Comparison of ENCODE assay signal across 1 cellular context in the genomic region with DNA sequence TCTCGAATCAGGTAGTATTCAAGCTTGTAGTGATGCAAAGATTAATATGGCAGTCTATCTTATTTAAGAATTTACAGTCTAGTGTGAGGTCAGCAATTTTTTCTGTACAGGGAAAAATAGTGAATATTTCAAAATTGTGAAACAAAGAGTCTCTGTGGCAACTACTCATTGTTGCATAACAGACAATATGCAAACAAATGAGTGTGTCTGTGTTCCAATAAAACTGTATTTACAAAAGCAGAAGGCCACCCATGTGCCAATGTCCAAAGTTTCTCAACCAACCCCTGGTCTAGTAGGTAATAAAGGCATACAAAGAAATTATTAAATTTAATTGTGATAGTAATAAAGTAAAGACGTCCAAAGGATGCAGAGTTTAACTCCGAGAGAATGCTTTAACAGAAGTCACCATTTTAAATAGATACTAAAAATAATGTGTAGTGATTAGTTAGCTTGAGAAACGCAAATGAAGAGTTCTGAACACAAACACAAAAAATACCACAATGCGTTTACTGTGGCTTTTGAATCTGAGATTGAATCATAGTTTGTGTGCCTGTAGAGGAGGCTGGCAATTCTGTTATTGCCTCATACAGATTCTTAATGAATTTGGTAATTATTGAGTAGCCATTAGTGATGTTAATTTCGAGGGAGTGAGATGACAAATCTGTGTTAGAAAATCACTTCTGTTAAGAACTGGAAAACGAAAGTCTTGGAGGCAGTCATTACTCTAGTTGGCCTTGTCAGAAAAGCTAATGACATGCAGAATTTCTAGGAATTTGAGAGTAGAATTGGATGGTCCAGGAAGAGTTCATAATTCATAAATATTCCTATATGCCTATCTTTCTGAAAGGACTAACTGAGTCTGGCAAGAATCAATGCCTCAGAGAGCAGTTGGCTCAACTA.
TF ChIP-seq lines count a peak whose summit lies in the region.

No MANE protein-coding gene starts in this region.

TF ChIP-seq in HepG2, 621 proteins besides CTCF, POLR2A, EP300 and RAD21 (continued from another document and continues in another):
- TF ChIP-seq, protein P1, sequence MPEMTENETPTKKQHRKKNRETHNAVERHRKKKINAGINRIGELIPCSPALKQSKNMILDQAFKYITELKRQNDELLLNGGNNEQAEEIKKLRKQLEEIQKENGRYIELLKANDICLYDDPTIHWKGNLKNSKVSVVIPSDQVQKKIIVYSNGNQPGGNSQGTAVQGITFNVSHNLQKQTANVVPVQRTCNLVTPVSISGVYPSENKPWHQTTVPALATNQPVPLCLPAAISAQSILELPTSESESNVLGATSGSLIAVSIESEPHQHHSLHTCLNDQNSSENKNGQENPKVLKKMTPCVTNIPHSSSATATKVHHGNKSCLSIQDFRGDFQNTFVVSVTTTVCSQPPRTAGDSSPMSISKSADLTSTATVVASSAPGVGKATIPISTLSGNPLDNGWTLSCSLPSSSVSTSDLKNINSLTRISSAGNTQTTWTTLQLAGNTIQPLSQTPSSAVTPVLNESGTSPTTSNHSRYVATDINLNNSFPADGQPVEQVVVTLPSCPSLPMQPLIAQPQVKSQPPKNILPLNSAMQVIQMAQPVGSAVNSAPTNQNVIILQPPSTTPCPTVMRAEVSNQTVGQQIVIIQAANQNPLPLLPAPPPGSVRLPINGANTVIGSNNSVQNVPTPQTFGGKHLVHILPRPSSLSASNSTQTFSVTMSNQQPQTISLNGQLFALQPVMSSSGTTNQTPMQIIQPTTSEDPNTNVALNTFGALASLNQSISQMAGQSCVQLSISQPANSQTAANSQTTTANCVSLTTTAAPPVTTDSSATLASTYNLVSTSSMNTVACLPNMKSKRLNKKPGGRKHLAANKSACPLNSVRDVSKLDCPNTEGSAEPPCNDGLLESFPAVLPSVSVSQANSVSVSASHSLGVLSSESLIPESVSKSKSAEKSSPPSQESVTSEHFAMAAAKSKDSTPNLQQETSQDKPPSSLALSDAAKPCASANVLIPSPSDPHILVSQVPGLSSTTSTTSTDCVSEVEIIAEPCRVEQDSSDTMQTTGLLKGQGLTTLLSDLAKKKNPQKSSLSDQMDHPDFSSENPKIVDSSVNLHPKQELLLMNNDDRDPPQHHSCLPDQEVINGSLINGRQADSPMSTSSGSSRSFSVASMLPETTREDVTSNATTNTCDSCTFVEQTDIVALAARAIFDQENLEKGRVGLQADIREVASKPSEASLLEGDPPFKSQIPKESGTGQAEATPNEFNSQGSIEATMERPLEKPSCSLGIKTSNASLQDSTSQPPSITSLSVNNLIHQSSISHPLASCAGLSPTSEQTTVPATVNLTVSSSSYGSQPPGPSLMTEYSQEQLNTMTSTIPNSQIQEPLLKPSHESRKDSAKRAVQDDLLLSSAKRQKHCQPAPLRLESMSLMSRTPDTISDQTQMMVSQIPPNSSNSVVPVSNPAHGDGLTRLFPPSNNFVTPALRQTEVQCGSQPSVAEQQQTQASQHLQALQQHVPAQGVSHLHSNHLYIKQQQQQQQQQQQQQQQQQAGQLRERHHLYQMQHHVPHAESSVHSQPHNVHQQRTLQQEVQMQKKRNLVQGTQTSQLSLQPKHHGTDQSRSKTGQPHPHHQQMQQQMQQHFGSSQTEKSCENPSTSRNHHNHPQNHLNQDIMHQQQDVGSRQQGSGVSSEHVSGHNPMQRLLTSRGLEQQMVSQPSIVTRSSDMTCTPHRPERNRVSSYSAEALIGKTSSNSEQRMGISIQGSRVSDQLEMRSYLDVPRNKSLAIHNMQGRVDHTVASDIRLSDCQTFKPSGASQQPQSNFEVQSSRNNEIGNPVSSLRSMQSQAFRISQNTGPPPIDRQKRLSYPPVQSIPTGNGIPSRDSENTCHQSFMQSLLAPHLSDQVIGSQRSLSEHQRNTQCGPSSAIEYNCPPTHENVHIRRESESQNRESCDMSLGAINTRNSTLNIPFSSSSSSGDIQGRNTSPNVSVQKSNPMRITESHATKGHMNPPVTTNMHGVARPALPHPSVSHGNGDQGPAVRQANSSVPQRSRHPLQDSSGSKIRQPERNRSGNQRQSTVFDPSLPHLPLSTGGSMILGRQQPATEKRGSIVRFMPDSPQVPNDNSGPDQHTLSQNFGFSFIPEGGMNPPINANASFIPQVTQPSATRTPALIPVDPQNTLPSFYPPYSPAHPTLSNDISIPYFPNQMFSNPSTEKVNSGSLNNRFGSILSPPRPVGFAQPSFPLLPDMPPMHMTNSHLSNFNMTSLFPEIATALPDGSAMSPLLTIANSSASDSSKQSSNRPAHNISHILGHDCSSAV (CRISPR knock-in tag; IDR thresholded peaks at IDR 0.05; ENCODE audit: borderline replicate concordance): no peak
- 0 out of 2 replicates have a peak, but pooled peaks have one; percentile 51 for TF ChIP-seq ZNF280D (CRISPR knock-in tag; IDR thresholded peaks at IDR 0.05)
- TF ChIP-seq, protein P2, sequence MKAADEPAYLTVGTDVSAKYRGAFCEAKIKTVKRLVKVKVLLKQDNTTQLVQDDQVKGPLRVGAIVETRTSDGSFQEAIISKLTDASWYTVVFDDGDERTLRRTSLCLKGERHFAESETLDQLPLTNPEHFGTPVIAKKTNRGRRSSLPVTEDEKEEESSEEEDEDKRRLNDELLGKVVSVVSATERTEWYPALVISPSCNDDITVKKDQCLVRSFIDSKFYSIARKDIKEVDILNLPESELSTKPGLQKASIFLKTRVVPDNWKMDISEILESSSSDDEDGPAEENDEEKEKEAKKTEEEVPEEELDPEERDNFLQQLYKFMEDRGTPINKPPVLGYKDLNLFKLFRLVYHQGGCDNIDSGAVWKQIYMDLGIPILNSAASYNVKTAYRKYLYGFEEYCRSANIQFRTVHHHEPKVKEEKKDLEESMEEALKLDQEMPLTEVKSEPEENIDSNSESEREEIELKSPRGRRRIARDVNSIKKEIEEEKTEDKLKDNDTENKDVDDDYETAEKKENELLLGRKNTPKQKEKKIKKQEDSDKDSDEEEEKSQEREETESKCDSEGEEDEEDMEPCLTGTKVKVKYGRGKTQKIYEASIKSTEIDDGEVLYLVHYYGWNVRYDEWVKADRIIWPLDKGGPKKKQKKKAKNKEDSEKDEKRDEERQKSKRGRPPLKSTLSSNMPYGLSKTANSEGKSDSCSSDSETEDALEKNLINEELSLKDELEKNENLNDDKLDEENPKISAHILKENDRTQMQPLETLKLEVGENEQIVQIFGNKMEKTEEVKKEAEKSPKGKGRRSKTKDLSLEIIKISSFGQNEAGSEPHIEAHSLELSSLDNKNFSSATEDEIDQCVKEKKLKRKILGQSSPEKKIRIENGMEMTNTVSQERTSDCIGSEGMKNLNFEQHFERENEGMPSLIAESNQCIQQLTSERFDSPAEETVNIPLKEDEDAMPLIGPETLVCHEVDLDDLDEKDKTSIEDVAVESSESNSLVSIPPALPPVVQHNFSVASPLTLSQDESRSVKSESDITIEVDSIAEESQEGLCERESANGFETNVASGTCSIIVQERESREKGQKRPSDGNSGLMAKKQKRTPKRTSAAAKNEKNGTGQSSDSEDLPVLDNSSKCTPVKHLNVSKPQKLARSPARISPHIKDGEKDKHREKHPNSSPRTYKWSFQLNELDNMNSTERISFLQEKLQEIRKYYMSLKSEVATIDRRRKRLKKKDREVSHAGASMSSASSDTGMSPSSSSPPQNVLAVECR (CRISPR knock-in tag; IDR thresholded peaks at IDR 0.05; ENCODE audit: borderline replicate concordance): no peak
- TF ChIP-seq, protein P3, sequence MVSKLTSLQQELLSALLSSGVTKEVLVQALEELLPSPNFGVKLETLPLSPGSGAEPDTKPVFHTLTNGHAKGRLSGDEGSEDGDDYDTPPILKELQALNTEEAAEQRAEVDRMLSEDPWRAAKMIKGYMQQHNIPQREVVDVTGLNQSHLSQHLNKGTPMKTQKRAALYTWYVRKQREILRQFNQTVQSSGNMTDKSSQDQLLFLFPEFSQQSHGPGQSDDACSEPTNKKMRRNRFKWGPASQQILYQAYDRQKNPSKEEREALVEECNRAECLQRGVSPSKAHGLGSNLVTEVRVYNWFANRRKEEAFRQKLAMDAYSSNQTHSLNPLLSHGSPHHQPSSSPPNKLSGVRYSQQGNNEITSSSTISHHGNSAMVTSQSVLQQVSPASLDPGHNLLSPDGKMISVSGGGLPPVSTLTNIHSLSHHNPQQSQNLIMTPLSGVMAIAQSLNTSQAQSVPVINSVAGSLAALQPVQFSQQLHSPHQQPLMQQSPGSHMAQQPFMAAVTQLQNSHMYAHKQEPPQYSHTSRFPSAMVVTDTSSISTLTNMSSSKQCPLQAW (CRISPR knock-in tag; IDR thresholded peaks at IDR 0.05): no peak
- TF ChIP-seq MLXIP (CRISPR knock-in tag; IDR thresholded peaks at IDR 0.05; ENCODE audit: borderline replicate concordance): 0 out of 2 replicates have a peak, but pooled peaks have one; percentile 24
- no peak for TF ChIP-seq CBX2 (IDR thresholded peaks at IDR 0.05; ENCODE audit: low read depth, low read length)
- no peak for TF ChIP-seq CBX2 (CRISPR knock-in tag; IDR thresholded peaks at IDR 0.05; ENCODE audit: low read depth)
- peak; percentile 94 for TF ChIP-seq HMG20A (CRISPR knock-in tag; IDR thresholded peaks at IDR 0.05; ENCODE audit: borderline replicate concordance)
- TF ChIP-seq, protein P4, sequence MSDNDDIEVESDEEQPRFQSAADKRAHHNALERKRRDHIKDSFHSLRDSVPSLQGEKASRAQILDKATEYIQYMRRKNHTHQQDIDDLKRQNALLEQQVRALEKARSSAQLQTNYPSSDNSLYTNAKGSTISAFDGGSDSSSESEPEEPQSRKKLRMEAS (IDR thresholded peaks at IDR 0.05): peak; percentile 60; the same call in 1 of the 2 replicates
- TF ChIP-seq, protein P5, sequence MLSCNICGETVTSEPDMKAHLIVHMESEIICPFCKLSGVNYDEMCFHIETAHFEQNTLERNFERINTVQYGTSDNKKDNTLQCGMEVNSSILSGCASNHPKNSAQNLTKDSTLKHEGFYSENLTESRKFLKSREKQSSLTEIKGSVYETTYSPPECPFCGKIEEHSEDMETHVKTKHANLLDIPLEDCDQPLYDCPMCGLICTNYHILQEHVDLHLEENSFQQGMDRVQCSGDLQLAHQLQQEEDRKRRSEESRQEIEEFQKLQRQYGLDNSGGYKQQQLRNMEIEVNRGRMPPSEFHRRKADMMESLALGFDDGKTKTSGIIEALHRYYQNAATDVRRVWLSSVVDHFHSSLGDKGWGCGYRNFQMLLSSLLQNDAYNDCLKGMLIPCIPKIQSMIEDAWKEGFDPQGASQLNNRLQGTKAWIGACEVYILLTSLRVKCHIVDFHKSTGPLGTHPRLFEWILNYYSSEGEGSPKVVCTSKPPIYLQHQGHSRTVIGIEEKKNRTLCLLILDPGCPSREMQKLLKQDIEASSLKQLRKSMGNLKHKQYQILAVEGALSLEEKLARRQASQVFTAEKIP (CRISPR knock-in tag; IDR thresholded peaks at IDR 0.05; ENCODE audit: borderline replicate concordance): no peak
- no peak; the same call in 1 of the 2 replicates for TF ChIP-seq ATM (IDR thresholded peaks at IDR 0.05; ENCODE audit: borderline replicate concordance)
- peak; percentile 79 for TF ChIP-seq RARA (CRISPR knock-in tag; IDR thresholded peaks at IDR 0.05)
- peak; percentile 73; the same call in 1 of the 2 replicates for TF ChIP-seq IRF2 (CRISPR knock-in tag; IDR thresholded peaks at IDR 0.05)
- no peak for TF ChIP-seq KLF13 (CRISPR knock-in tag; IDR thresholded peaks at IDR 0.05)
- TF ChIP-seq, protein P6, sequence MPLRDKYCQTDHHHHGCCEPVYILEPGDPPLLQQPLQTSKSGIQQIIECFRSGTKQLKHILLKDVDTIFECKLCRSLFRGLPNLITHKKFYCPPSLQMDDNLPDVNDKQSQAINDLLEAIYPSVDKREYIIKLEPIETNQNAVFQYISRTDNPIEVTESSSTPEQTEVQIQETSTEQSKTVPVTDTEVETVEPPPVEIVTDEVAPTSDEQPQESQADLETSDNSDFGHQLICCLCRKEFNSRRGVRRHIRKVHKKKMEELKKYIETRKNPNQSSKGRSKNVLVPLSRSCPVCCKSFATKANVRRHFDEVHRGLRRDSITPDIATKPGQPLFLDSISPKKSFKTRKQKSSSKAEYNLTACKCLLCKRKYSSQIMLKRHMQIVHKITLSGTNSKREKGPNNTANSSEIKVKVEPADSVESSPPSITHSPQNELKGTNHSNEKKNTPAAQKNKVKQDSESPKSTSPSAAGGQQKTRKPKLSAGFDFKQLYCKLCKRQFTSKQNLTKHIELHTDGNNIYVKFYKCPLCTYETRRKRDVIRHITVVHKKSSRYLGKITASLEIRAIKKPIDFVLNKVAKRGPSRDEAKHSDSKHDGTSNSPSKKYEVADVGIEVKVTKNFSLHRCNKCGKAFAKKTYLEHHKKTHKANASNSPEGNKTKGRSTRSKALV (CRISPR knock-in tag; IDR thresholded peaks at IDR 0.05): no peak
- TF ChIP-seq ZNF564 (CRISPR knock-in tag; IDR thresholded peaks at IDR 0.05): no peak; the same call in 1 of the 2 replicates
- peak; percentile 56; the same call in 1 of the 2 replicates for TF ChIP-seq KLF6 (CRISPR knock-in tag; IDR thresholded peaks at IDR 0.05)
